Comparison of ENCODE assay signal across 15 cellular contexts in the genomic region with DNA sequence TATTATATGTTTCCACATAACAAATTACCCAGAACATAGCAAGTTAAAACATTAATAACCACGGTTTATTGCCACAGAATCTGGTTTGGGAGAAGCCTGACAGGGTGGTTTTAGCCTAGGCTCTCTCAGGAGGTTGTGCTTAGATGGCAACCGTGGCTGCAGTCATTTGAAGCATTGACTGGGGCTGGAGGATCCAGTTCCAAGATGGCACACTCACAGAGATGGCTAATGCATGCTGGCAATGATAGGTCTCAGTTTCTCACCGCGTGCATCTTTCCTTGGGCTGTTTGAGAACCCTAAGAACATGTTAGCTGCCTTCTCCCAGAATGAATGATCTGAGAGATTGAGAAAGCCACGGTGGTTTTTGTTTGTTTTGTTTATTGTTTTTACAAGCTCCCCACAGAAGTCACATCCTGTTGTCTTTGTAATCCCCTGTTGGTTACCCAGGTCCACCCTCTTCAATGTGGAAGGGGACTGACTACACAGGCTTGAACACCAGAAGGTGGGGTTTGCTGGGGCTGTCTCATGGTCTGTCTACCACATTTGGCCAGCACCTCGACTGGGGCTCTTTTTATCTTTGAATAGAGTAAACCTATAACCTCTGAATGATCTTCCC.
"Had no signal": no experiment of that assay in that cellular context is flagged by ENCODE, and none has a peak within 500 bp of the region (broad histone marks: within the 10 kb centered on the region; RNA-seq: fewer than 3 reads in every experiment).

No MANE protein-coding gene starts in this region.

- DNase-seq: activated B cell treated with CpG ODN at 0.5 μM for 24 hours; activated CD4-positive, alpha-beta T cell treated with anti-CD3 and anti-CD28 coated beads for 48 hours; activated naive CD4-positive, alpha-beta T cell treated with anti-CD3 and anti-CD28 coated beads, Interleukin-2, amount 10 ng/mL, durations not matched to agents 7 days and 5 days; effector memory CD8-positive, alpha-beta T cell; foreskin keratinocyte; glutamatergic neuron; left ventricle myocardium superior; mesenchymal stem cell; natural killer cell; stimulated activated CD4-positive, alpha-beta T cell treated with anti-CD3 and anti-CD28 coated beads, Interleukin-2, amount 100 ng/mL, for 48 hours; stimulated activated naive B cell treated with anti-CD40 and anti-IgM and Interleukin-4, amounts not matched to agents 10 μg/mL and 1 μg/mL and 100 μg/mL, for 72 hours; thyroid gland; uterus had no signal

- ATAC-seq: effector memory CD8-positive, alpha-beta T cell; foreskin keratinocyte; left ventricle myocardium superior; natural killer cell; stimulated activated naive B cell treated with anti-CD40 and anti-IgM and Interleukin-4, amounts not matched to agents 10 μg/mL and 1 μg/mL and 100 μg/mL, for 72 hours had no signal

- H3K9me3 Mint-ChIP-seq: activated B cell treated with CpG ODN at 0.5 μM for 24 hours; activated naive CD4-positive, alpha-beta T cell treated with anti-CD3 and anti-CD28 coated beads, Interleukin-2, amount 10 ng/mL, durations not matched to agents 7 days and 5 days; activated T-helper 2 cell treated with anti-CD3 and anti-CD28 coated beads, Interferon-gamma antibody, Interleukin-2, Interleukin-4, amounts not matched to agents 10 μg/mL and 5 μg/mL and 100 μg/mL, durations not matched to agents 14 hours and 24 hours and 36 hours; dendritic cell treated with granulocyte-macrophage colony-stimulating factor and Interleukin-4, amounts not matched to agents 40 ng/mL and 50 ng/mL, for 4 days; effector memory CD8-positive, alpha-beta T cell; natural killer cell; stimulated activated naive B cell treated with anti-CD40 and anti-IgM and Interleukin-4, amounts not matched to agents 10 μg/mL and 1 μg/mL and 100 μg/mL, for 72 hours had no signal

- H3K36me3 Mint-ChIP-seq: natural killer cell; stimulated activated naive B cell treated with anti-CD40 and anti-IgM and Interleukin-4, amounts not matched to agents 10 μg/mL and 1 μg/mL and 100 μg/mL, for 72 hours had no signal

- H3K4me1 Mint-ChIP-seq: activated B cell treated with CpG ODN at 0.5 μM for 24 hours; natural killer cell; stimulated activated naive B cell treated with anti-CD40 and anti-IgM and Interleukin-4, amounts not matched to agents 10 μg/mL and 1 μg/mL and 100 μg/mL, for 72 hours had no signal

- H3K4me3 Mint-ChIP-seq: activated B cell treated with CpG ODN at 0.5 μM for 24 hours; activated naive CD4-positive, alpha-beta T cell treated with anti-CD3 and anti-CD28 coated beads, Interleukin-2, amount 10 ng/mL, durations not matched to agents 7 days and 5 days; dendritic cell treated with granulocyte-macrophage colony-stimulating factor and Interleukin-4, amounts not matched to agents 40 ng/mL and 50 ng/mL, for 4 days; effector memory CD8-positive, alpha-beta T cell; natural killer cell; stimulated activated naive B cell treated with anti-CD40 and anti-IgM and Interleukin-4, amounts not matched to agents 10 μg/mL and 1 μg/mL and 100 μg/mL, for 72 hours had no signal

- H3K27me3 Mint-ChIP-seq: activated B cell treated with CpG ODN at 0.5 μM for 24 hours; effector memory CD8-positive, alpha-beta T cell had no signal

- H3K27ac Mint-ChIP-seq: activated B cell treated with CpG ODN at 0.5 μM for 24 hours; activated naive CD4-positive, alpha-beta T cell treated with anti-CD3 and anti-CD28 coated beads, Interleukin-2, amount 10 ng/mL, durations not matched to agents 7 days and 5 days; dendritic cell treated with granulocyte-macrophage colony-stimulating factor and Interleukin-4, amounts not matched to agents 40 ng/mL and 50 ng/mL, for 4 days; effector memory CD8-positive, alpha-beta T cell; natural killer cell; stimulated activated naive B cell treated with anti-CD40 and anti-IgM and Interleukin-4, amounts not matched to agents 10 μg/mL and 1 μg/mL and 100 μg/mL, for 72 hours had no signal
